In genomic region chr1:3664700-3665375, GRCh38 we compare ENCODE assay signal across 20 cellular contexts. TPM values are rescaled to one million over a fixed set of nuclear protein-coding genes. Genes with fewer than 3 reads are reported as not detected.
A peak's percentile ranks its signal among the peaks of the same experiment; 100 is the strongest.
DNase-seq lines count a peak whose midpoint lies in the region; ATAC-seq and TF ChIP-seq lines count a peak whose summit lies in the region.
"Had no signal": no experiment of that assay in that cellular context is flagged by ENCODE, and none has a peak within 500 bp of the region (broad histone marks: within the 10 kb centered on the region; RNA-seq: fewer than 3 reads in every experiment).

No MANE protein-coding gene starts in this region.

- no peaks in the 10 kb centered on the region for H3K36me3 ChIP-seq in aorta (ENCODE audit: control insufficient read depth in 1 of 2, insufficient read depth in 2 of 2, low read length in 1 of 2)
- no peaks in the 10 kb centered on the region for H3K36me3 ChIP-seq in esophagus squamous epithelium
- H3K36me3 ChIP-seq: cardiac muscle cell, stomach had no signal

- H3K27me3 Mint-ChIP-seq in IgD-negative memory B cell (peaks cover 1% of the 10 kb centered on the region), WTC11 (ENCODE audit: low read depth) (peaks cover 11% of the 10 kb centered on the region)

- CTCF ChIA-PET in WTC11 (lab: Charles Lee) = interaction anchor here (0.9 to 1.6 kb wide), 8 partner anchors 12 to 212 kb away, joined by 3 to 6 read pairs (median 4); no protein-coding TSS in a partner anchor

- H3K4me1 Mint-ChIP-seq in IgD-negative memory B cell = peaks cover 31 to 37% (median 34%) of the 10 kb centered on the region in 3 donors
- H3K4me1 Mint-ChIP-seq in WTC11 = peaks cover 7% of the 10 kb centered on the region
- H3K4me1 Mint-ChIP-seq: natural killer cell had no signal

- DNase-seq in left cardiac atrium (peak; percentile 3), Right ventricle myocardium inferior (ENCODE audit: missing footprints) (no peak), WTC11 (ENCODE audit: low spot score) (peak; percentile 2), aorta (peak; percentile 14 to 26), DMS153 treated with DMSO at 0.1 percent for 48 hours (lab: John Stamatoyannopoulos, UW; ENCODE audit: unreplicated experiment) (no peak), esophagus squamous epithelium (lab: John Stamatoyannopoulos, UW) (no peak), NCI-H524 treated with DMSO at 0.1 percent for 48 hours (lab: John Stamatoyannopoulos, UW) (no peak)
- DNase-seq: activated CD4-positive, alpha-beta memory T cell treated with anti-CD3 and anti-CD28 coated beads for 36 hours; activated T-cell treated with anti-CD3 and anti-CD28 coated beads for 4 hours; dermis blood vessel endothelial cell; DMS 273 treated with DMSO at 0.1 percent for 48 hours; foreskin melanocyte; Kasumi-1; natural killer cell; SHP77; stomach had no signal

- H3K4me3 Mint-ChIP-seq in IgD-negative memory B cell (peak overlapping the region; percentile 44 to 90 (median 79)), WTC11 (no peak overlapping the region)
- H3K4me3 Mint-ChIP-seq: activated CD4-positive, alpha-beta memory T cell treated with anti-CD3 and anti-CD28 coated beads for 36 hours; natural killer cell had no signal

- H3K9me3 Mint-ChIP-seq in IgD-negative memory B cell (no peaks in the 10 kb centered on the region), WTC11 (no peaks in the 10 kb centered on the region)
- H3K9me3 Mint-ChIP-seq: activated CD4-positive, alpha-beta memory T cell treated with anti-CD3 and anti-CD28 coated beads for 36 hours; natural killer cell had no signal

- H3K27ac ChIP-seq in aorta (ENCODE audit: low read depth in 1 of 2, low read length in 2 of 2) (no peak overlapping the region), esophagus squamous epithelium (no peak overlapping the region)
- H3K27ac ChIP-seq: cardiac muscle cell, parathyroid adenoma, stomach had no signal

- no peaks in the 10 kb centered on the region for H3K36me3 Mint-ChIP-seq in IgD-negative memory B cell
- no peaks in the 10 kb centered on the region for H3K36me3 Mint-ChIP-seq in WTC11
- H3K36me3 Mint-ChIP-seq: activated CD4-positive, alpha-beta memory T cell treated with anti-CD3 and anti-CD28 coated beads for 36 hours; natural killer cell had no signal

- intact Hi-C loops in left cardiac atrium (cut with DNase I) = no loop called here
- intact Hi-C loops in Right ventricle myocardium inferior (cut with DNase I) = no loop called here
- intact Hi-C loops in aorta (cut with DNase I) = no loop called here
- intact Hi-C loops in esophagus squamous epithelium (cut with DNase I) = no loop called here

- peak overlapping the region; percentile 8 to 98 (median 84) for H3K27ac Mint-ChIP-seq in IgD-negative memory B cell
- no peak overlapping the region for H3K27ac Mint-ChIP-seq in WTC11
- H3K27ac Mint-ChIP-seq: activated CD4-positive, alpha-beta memory T cell treated with anti-CD3 and anti-CD28 coated beads for 36 hours; natural killer cell had no signal

- no peaks in the 10 kb centered on the region for H3K27me3 ChIP-seq in aorta (ENCODE audit: control insufficient read depth in 1 of 2, insufficient read depth in 2 of 2, low read length in 1 of 2)
- H3K27me3 ChIP-seq in esophagus squamous epithelium = peaks cover 0 to 60% (median 0%) of the 10 kb centered on the region in 4 donors

- ATAC-seq in left cardiac atrium (no peak), Right ventricle myocardium inferior (no peak), WTC11 (no peak), aorta (ENCODE audit: low FRiP score) (no peak)
- ATAC-seq: natural killer cell had no signal

- WGBS in aorta, 2 donors = 90 to 91% methylated on average over 14 of the region's 14 CpGs
- WGBS in esophagus squamous epithelium, 2 donors = 55 to 65% methylated on average over 9 to 14 of the region's 14 CpGs

- no peak overlapping the region for H3K4me3 ChIP-seq in aorta (ENCODE audit: low read length in 2 of 2)
- no peak overlapping the region for H3K4me3 ChIP-seq in esophagus squamous epithelium
- H3K4me3 ChIP-seq: cardiac muscle cell, stomach had no signal

- no peak for TF ChIP-seq POLR2A in esophagus squamous epithelium (IDR thresholded peaks at IDR 0.05)

- no peak for TF ChIP-seq CTCF in WTC11 (IDR thresholded peaks at IDR 0.05)
- TF ChIP-seq CTCF in esophagus squamous epithelium (IDR thresholded peaks at IDR 0.05) = no peak

- POLR2A ChIA-PET in WTC11 (lab: Charles Lee) = no interaction called here

- H3K4me1 ChIP-seq in aorta (ENCODE audit: control insufficient read depth in 1 of 2, insufficient read depth in 2 of 2, low read length in 2 of 2) (no peaks in the 10 kb centered on the region), esophagus squamous epithelium (peaks cover 8 to 19% (median 9%) of the 10 kb centered on the region in 3 donors)

- H3K9me3 ChIP-seq in aorta (ENCODE audit: control insufficient read depth, low read length) (no peaks in the 10 kb centered on the region), esophagus squamous epithelium (no peaks in the 10 kb centered on the region)
- H3K9me3 ChIP-seq: stomach had no signal

TF ChIP-seq in WTC11, 78 proteins besides CTCF, POLR2A, EP300 and RAD21:
- TF ChIP-seq ESRRA (CRISPR knock-in tag; IDR thresholded peaks at IDR 0.05; ENCODE audit: borderline replicate concordance) (no peak), CREM (CRISPR knock-in tag; IDR thresholded peaks at IDR 0.05) (no peak)

RNA-seq across cellular contexts. Expression of gene TP73, which starts 12.5 kb away (rescaled TPM):
- total RNA-seq in left cardiac atrium (under 1 TPM in 1 of 2 donors, not detected in 1; 0.06 TPM), Right ventricle myocardium inferior (0.14 TPM), WTC11 (2021) (5.7 to 6.4 TPM (median 5.8 TPM) in 3 replicates), aorta (under 1 TPM in 1 of 2 donors, not detected in 1; 0.18 TPM), esophagus squamous epithelium (1 to 10 TPM; 4.9 to 8.8 (median 7.0) TPM)
- polyA plus RNA-seq in IgD-negative memory B cell (0.88 TPM), aorta (under 1 TPM in 1 of 2 donors, not detected in 1; 0.38 TPM)
- total RNA-seq: cardiac muscle cell, dermis blood vessel endothelial cell, epithelial cell of proximal tubule had no signal

RNA-seq across cellular contexts. Expression of gene WRAP73, which starts 14.9 kb away (rescaled TPM):
- total RNA-seq in left cardiac atrium (10 to 100 TPM; 11.3 to 11.8 TPM), Right ventricle myocardium inferior (14.6 TPM), WTC11 (2021) (33.8 to 39.2 TPM (median 34.7 TPM) in 3 replicates), aorta (10 to 100 TPM; 10.6 to 17.4 TPM), esophagus squamous epithelium (10 to 100 TPM in 2 of 4 donors, 1 to 10 TPM in 2; 7.6 to 17.2 (median 11.8) TPM)
- polyA plus RNA-seq in IgD-negative memory B cell (29.7 TPM), aorta (10 to 100 TPM in 1 of 2 donors, 1 to 10 TPM in 1; 5.8 to 27.8 TPM)

RNA-seq across cellular contexts. Expression of gene TPRG1L, which starts 40.0 kb away (rescaled TPM):
- total RNA-seq in left cardiac atrium (10 to 100 TPM; 41.3 to 42.6 TPM), Right ventricle myocardium inferior (46.1 TPM), WTC11 (2021) (20.9 to 22.3 TPM (median 20.9 TPM) in 3 replicates), aorta (10 to 100 TPM; 35.4 to 39.0 TPM), esophagus squamous epithelium (10 to 100 TPM; 27.9 to 44.7 (median 33.2) TPM)
- polyA plus RNA-seq in IgD-negative memory B cell (37.8 TPM), aorta (10 to 100 TPM; 42.0 to 51.0 TPM)

RNA-seq across cellular contexts. Expression of gene MEGF6, which starts 53.5 kb away (rescaled TPM):
- 10 to 100 TPM; 12.4 to 15.8 TPM for total RNA-seq in left cardiac atrium
- total RNA-seq in Right ventricle myocardium inferior = 7.0 TPM
- polyA plus RNA-seq in IgD-negative memory B cell = 2.3 TPM
- total RNA-seq in WTC11 (2021) = 24.9 to 32.4 TPM (median 27.2 TPM) in 3 replicates
- 100 to 1,000 TPM in 1 of 2 donors, 10 to 100 TPM in 1; 91.8 to 223 TPM for total RNA-seq in aorta
- 100 to 1,000 TPM in 1 of 2 donors, 10 to 100 TPM in 1; 53.7 to 332 TPM for polyA plus RNA-seq in aorta
- 10 to 100 TPM in 3 of 4 donors, 1 to 10 TPM in 1; 8.8 to 27.1 (median 16.8) TPM for total RNA-seq in esophagus squamous epithelium

Comparison
In these comparisons a context has a peak if more than half of its experiments do, and no peak if none do; other contexts are left out.
1. DNase-seq: peak in left cardiac atrium (single experiment), WTC11 (single experiment) and aorta (2 of 2); none in Right ventricle myocardium inferior (single experiment), DMS153 treated with DMSO at 0.1 percent for 48 hours (single experiment), esophagus squamous epithelium (single experiment) and NCI-H524 treated with DMSO at 0.1 percent for 48 hours (single experiment).